Comparison of ENCODE assay signal across 11 cellular contexts in genomic region chr6:3337521-3338350, GRCh38.
DNase-seq lines count a peak whose midpoint lies in the region; TF ChIP-seq lines count a peak whose summit lies in the region.
"Had no signal": no experiment of that assay in that cellular context is flagged by ENCODE, and none has a peak within 500 bp of the region (broad histone marks: within the 10 kb centered on the region; RNA-seq: fewer than 3 reads in every experiment).

No MANE protein-coding gene starts in this region.

- peaks cover 5% of the 10 kb centered on the region for H3K27me3 Mint-ChIP-seq in activated T-helper 2 cell treated with anti-CD3 and anti-CD28 coated beads, Interferon-gamma antibody, Interleukin-2, Interleukin-4, amounts not matched to agents 10 μg/mL and 5 μg/mL and 100 μg/mL, durations not matched to agents 14 hours and 24 hours and 36 hours (ENCODE audit: low read depth)

- no peaks in the 10 kb centered on the region for H3K36me3 ChIP-seq in GM23248 (ENCODE audit: low read depth)
- H3K36me3 ChIP-seq: HAP-1 had no signal

- peaks cover 29% of the 10 kb centered on the region for H3F3A ChIP-seq in GM23248 (ENCODE audit: insufficient read depth)

- no peaks in the 10 kb centered on the region for H3K9me3 Mint-ChIP-seq in activated T-helper 2 cell treated with anti-CD3 and anti-CD28 coated beads, Interferon-gamma antibody, Interleukin-2, Interleukin-4, amounts not matched to agents 10 μg/mL and 5 μg/mL and 100 μg/mL, durations not matched to agents 14 hours and 24 hours and 36 hours

- H4K20me1 ChIP-seq in GM23248 (ENCODE audit: insufficient read depth), result no peaks in the 10 kb centered on the region

- no peak overlapping the region for H3K27ac ChIP-seq in GM23248

- peaks cover 44% of the 10 kb centered on the region for H3K4me1 ChIP-seq in GM23248 (ENCODE audit: insufficient read depth)

- no peaks in the 10 kb centered on the region for H3K36me3 Mint-ChIP-seq in activated T-helper 2 cell treated with anti-CD3 and anti-CD28 coated beads, Interferon-gamma antibody, Interleukin-2, Interleukin-4, amounts not matched to agents 10 μg/mL and 5 μg/mL and 100 μg/mL, durations not matched to agents 14 hours and 24 hours and 36 hours (ENCODE audit: low read depth)

- in situ Hi-C loops in GM23248 (cut with MboI), result no loop called here

- no peaks in the 10 kb centered on the region for H3K27me3 ChIP-seq in GM23248 (replicated peaks; ENCODE audit: insufficient read depth)

- WGBS in GM23248 (ENCODE audit: low coverage in 1 of 2, low lambda C conversion rate in 2 of 2, missing lambda C conversion rate in 2 of 2), 2 experiments, result 80 to 84% methylated on average over 15 of the region's 15 CpGs

- TF ChIP-seq CTCF in AG10803 (conservative IDR thresholded peaks at IDR 0.05; ENCODE audit: low read length), result peak; percentile 16; the same call in 1 of the 2 replicates

- intact Hi-C loops in activated T-helper 2 cell treated with anti-CD3 and anti-CD28 coated beads, Interferon-gamma antibody, Interleukin-2, Interleukin-4, amounts not matched to agents 10 μg/mL and 5 μg/mL and 100 μg/mL, durations not matched to agents 14 hours and 24 hours and 36 hours (cut with micrococcal nuclease), result loop anchor here (2.0 kb wide), 1 partner anchor 17 kb away; no protein-coding TSS in a partner anchor

- peaks cover 10% of the 10 kb centered on the region for H3K4me1 Mint-ChIP-seq in activated T-helper 2 cell treated with anti-CD3 and anti-CD28 coated beads, Interferon-gamma antibody, Interleukin-2, Interleukin-4, amounts not matched to agents 10 μg/mL and 5 μg/mL and 100 μg/mL, durations not matched to agents 14 hours and 24 hours and 36 hours (ENCODE audit: low read depth)

- no peak overlapping the region for H3K9ac ChIP-seq in GM23248

- no peak overlapping the region for H3K4me3 Mint-ChIP-seq in activated T-helper 2 cell treated with anti-CD3 and anti-CD28 coated beads, Interferon-gamma antibody, Interleukin-2, Interleukin-4, amounts not matched to agents 10 μg/mL and 5 μg/mL and 100 μg/mL, durations not matched to agents 14 hours and 24 hours and 36 hours (ENCODE audit: low read depth)

- H3K4me2 ChIP-seq in GM23248 (ENCODE audit: unreplicated experiment), result peak overlapping the region; percentile 9

- no peaks in the 10 kb centered on the region for H3K9me3 ChIP-seq in GM23248 (ENCODE audit: low read depth)
- H3K9me3 ChIP-seq: HAP-1 had no signal

- H3K27ac Mint-ChIP-seq in activated T-helper 2 cell treated with anti-CD3 and anti-CD28 coated beads, Interferon-gamma antibody, Interleukin-2, Interleukin-4, amounts not matched to agents 10 μg/mL and 5 μg/mL and 100 μg/mL, durations not matched to agents 14 hours and 24 hours and 36 hours, result no peak overlapping the region

- no peak overlapping the region for H3K4me3 ChIP-seq in AG10803 (ENCODE audit: low read length)
- H3K4me3 ChIP-seq in GM23248, result no peak overlapping the region
- H3K4me3 ChIP-seq: HAP-1 had no signal

- no peak for DNase-seq in AG10803 (ENCODE audit: low read depth)
- DNase-seq in GM23248, result peak; percentile 51
- DNase-seq in SW480 (ENCODE audit: low spot score), result peak; percentile 60
- DNase-seq in iPS-NIHi7 (ENCODE audit: extremely low spot score), result peak; percentile 63
- DNase-seq in NCI-H1436 treated with DMSO at 0.1 percent for 48 hours (lab: John Stamatoyannopoulos, UW), result no peak
- no peak for DNase-seq in activated T-helper 2 cell treated with anti-CD3 and anti-CD28 coated beads, Interferon-gamma antibody, Interleukin-2, Interleukin-4, amounts not matched to agents 10 μg/mL and 5 μg/mL and 100 μg/mL, durations not matched to agents 14 hours and 24 hours and 36 hours (ENCODE audit: low spot score)
- DNase-seq in NCI-H226, result no peak
- DNase-seq in NK-92 (lab: John Stamatoyannopoulos, UW; ENCODE audit: unreplicated experiment), result no peak
- DNase-seq: DMS 273 treated with DMSO at 0.1 percent for 48 hours; stimulated activated CD4-positive, alpha-beta T cell treated with anti-CD3 and anti-CD28 coated beads, Interleukin-12 subunit alpha, Interleukin-12 subunit beta, amount 100 ng/mL, for 4 hours had no signal

- no peaks in the 10 kb centered on the region for H3K9me2 ChIP-seq in GM23248 (ENCODE audit: insufficient read depth)

- peaks cover 6% of the 10 kb centered on the region for H3K79me2 ChIP-seq in GM23248 (ENCODE audit: insufficient read depth)

- no peak overlapping the region for H2AFZ ChIP-seq in GM23248

Comparison
In these comparisons a context has a peak if more than half of its experiments do, and no peak if none do; other contexts are left out.
1. DNase-seq: peak in GM23248 (single experiment), SW480 (single experiment) and iPS-NIHi7 (single experiment); none in AG10803 (single experiment), NCI-H1436 treated with DMSO at 0.1 percent for 48 hours (single experiment), activated T-helper 2 cell treated with anti-CD3 and anti-CD28 coated beads, Interferon-gamma antibody, Interleukin-2, Interleukin-4, amounts not matched to agents 10 μg/mL and 5 μg/mL and 100 μg/mL, durations not matched to agents 14 hours and 24 hours and 36 hours (single experiment), NCI-H226 (single experiment) and NK-92 (single experiment).